ENCODE assay signal across 23 cellular contexts in genomic region chr14:23621932-23622495, GRCh38. TPM values are rescaled to one million over a fixed set of nuclear protein-coding genes. Genes with fewer than 3 reads are reported as not detected.
DNase-seq lines count a peak whose midpoint lies in the region; ATAC-seq and TF ChIP-seq lines count a peak whose summit lies in the region.
"Had no signal": no experiment of that assay in that cellular context is flagged by ENCODE, and none has a peak within 500 bp of the region (broad histone marks: within the 10 kb centered on the region; RNA-seq: fewer than 3 reads in every experiment).

No MANE protein-coding gene starts in this region.

- H3K27ac ChIP-seq in right atrium auricular region (no peak overlapping the region), right lobe of liver (no peak overlapping the region), upper lobe of right lung (no peak overlapping the region)
- H3K27ac ChIP-seq: A549; BLaER1 treated with 17β-estradiol and CSF1 and Interleukin-3, amounts not matched to agents 10 nM and 100 nM had no signal

- H3K27me3 ChIP-seq in right atrium auricular region (no peaks in the 10 kb centered on the region), right lobe of liver (no peaks in the 10 kb centered on the region), upper lobe of right lung (no peaks in the 10 kb centered on the region)
- H3K27me3 ChIP-seq: BE2C; BLaER1 treated with 17β-estradiol and CSF1 and Interleukin-3, amounts not matched to agents 10 nM and 100 nM had no signal

- no peak overlapping the region for H3K27ac Mint-ChIP-seq in progenitor cell of endocrine pancreas
- H3K27ac Mint-ChIP-seq: CD14-positive monocyte; CD4-positive, alpha-beta T cell; CD8-positive, alpha-beta memory T cell had no signal

- no peaks in the 10 kb centered on the region for H3K36me3 ChIP-seq in right atrium auricular region
- no peaks in the 10 kb centered on the region for H3K36me3 ChIP-seq in right lobe of liver
- H3K36me3 ChIP-seq in upper lobe of right lung = no peaks in the 10 kb centered on the region
- H3K36me3 ChIP-seq: BE2C; BLaER1 treated with 17β-estradiol and CSF1 and Interleukin-3, amounts not matched to agents 10 nM and 100 nM; HAP-1 had no signal

- TF ChIP-seq POLR2A in right lobe of liver (IDR thresholded peaks at IDR 0.05) = no peak

- no peak overlapping the region for H3K4me3 Mint-ChIP-seq in progenitor cell of endocrine pancreas (ENCODE audit: low read depth)
- H3K4me3 Mint-ChIP-seq: CD14-positive monocyte; CD4-positive, alpha-beta T cell; CD8-positive, alpha-beta memory T cell had no signal

- intact Hi-C loops in left cardiac atrium (cut with DNase I) (no loop called here), right lobe of liver (cut with DNase I) (no loop called here), upper lobe of right lung (cut with DNase I) (no loop called here)

- peaks cover 20% of the 10 kb centered on the region for H3K27me3 Mint-ChIP-seq in progenitor cell of endocrine pancreas

- no peaks in the 10 kb centered on the region for H3K4me1 Mint-ChIP-seq in progenitor cell of endocrine pancreas (ENCODE audit: low read depth)
- H3K4me1 Mint-ChIP-seq: CD14-positive monocyte; CD8-positive, alpha-beta memory T cell had no signal

- H3K4me1 ChIP-seq in right atrium auricular region (no peaks in the 10 kb centered on the region), right lobe of liver (peaks cover 0 to 30% (median 10%) of the 10 kb centered on the region in 4 donors), upper lobe of right lung (peaks cover 2% of the 10 kb centered on the region)
- H3K4me1 ChIP-seq: A549; BE2C; BLaER1 treated with 17β-estradiol and CSF1 and Interleukin-3, amounts not matched to agents 10 nM and 100 nM; HAP-1 had no signal

- DNase-seq in right atrium auricular region (ENCODE audit: low spot score) (peak; percentile 42), left cardiac atrium (no peak), left lobe of liver (ENCODE audit: low spot score) (no peak), right lobe of liver (no peak), upper lobe of right lung (no peak), progenitor cell of endocrine pancreas (ENCODE audit: low spot score, unreplicated experiment) (no peak)
- no peak for DNase-seq in stimulated activated CD8-positive, alpha-beta memory T cell treated with anti-CD3 and anti-CD28 coated beads, Interleukin-4, amount 100 ng/mL, for 48 hours
- DNase-seq: 8988T; ACHN; AML-193; BE2C; CD4-positive, alpha-beta T cell; CD8-positive, alpha-beta memory T cell; DMS53; DMS79 treated with DMSO at 0.1 percent for 48 hours; GF-D8; GOT3 had no signal

- no peak for ATAC-seq in left cardiac atrium
- ATAC-seq in left lobe of liver = peak; percentile 30
- peak in 3 of 4 donors; percentile 11 to 38 (median 18) for ATAC-seq in right lobe of liver
- peak; percentile 12 for ATAC-seq in upper lobe of right lung
- no peak for ATAC-seq in GM18870 (IDR thresholded peaks at IDR 0.05; ENCODE audit: unreplicated experiment)
- ATAC-seq: A549 had no signal

- no peak for TF ChIP-seq CTCF in right atrium auricular region (IDR thresholded peaks at IDR 0.05)
- TF ChIP-seq CTCF in right lobe of liver (IDR thresholded peaks at IDR 0.05) = no peak
- TF ChIP-seq CTCF in upper lobe of right lung (IDR thresholded peaks at IDR 0.05) = no peak
- TF ChIP-seq CTCF in progenitor cell of endocrine pancreas (IDR thresholded peaks at IDR 0.05; ENCODE audit: unreplicated experiment) = no peak

- H3K36me3 Mint-ChIP-seq in progenitor cell of endocrine pancreas (ENCODE audit: insufficient read depth) = no peaks in the 10 kb centered on the region
- H3K36me3 Mint-ChIP-seq: CD14-positive monocyte had no signal

- H3K9me3 Mint-ChIP-seq in progenitor cell of endocrine pancreas (ENCODE audit: low read depth) = peaks cover 21% of the 10 kb centered on the region

- WGBS in right lobe of liver (ENCODE audit: insufficient coverage, low coverage, low lambda C conversion rate, missing lambda C conversion rate) = 74% methylated on average over 3 of the region's 3 CpGs

- peaks cover 0 to 14% of the 10 kb centered on the region in 2 donors for H3K9me3 ChIP-seq in right atrium auricular region
- H3K9me3 ChIP-seq in right lobe of liver = peaks cover 0 to 7% (median 0%) of the 10 kb centered on the region in 4 donors
- H3K9me3 ChIP-seq in upper lobe of right lung = no peaks in the 10 kb centered on the region
- H3K9me3 ChIP-seq: BE2C had no signal

- H3K4me3 ChIP-seq in right atrium auricular region (no peak overlapping the region), right lobe of liver (no peak overlapping the region), upper lobe of right lung (no peak overlapping the region)
- H3K4me3 ChIP-seq: A549; BLaER1 treated with 17β-estradiol and CSF1 and Interleukin-3, amounts not matched to agents 10 nM and 100 nM; HAP-1 had no signal

RNA-seq across cellular contexts. Expression of gene DHRS2, which starts 14.2 kb away (rescaled TPM):
- total RNA-seq in right atrium auricular region (not detected), left cardiac atrium (not detected), left lobe of liver (6.2 TPM), right lobe of liver (10 to 100 TPM in 1 of 6 experiments, 1 to 10 TPM in 4, under 1 TPM in 1; 0.53 to 12.3 (median 4.2) TPM), upper lobe of right lung (0.61 TPM), progenitor cell of endocrine pancreas (0.77 and 0.89 TPM in 2 replicates)

RNA-seq across cellular contexts. Expression of gene JPH4, which starts 43.4 kb away (rescaled TPM):
- total RNA-seq in right atrium auricular region = under 1 TPM in 1 of 2 donors, not detected in 1; 0.39 TPM
- total RNA-seq in left cardiac atrium = under 1 TPM; 0.24 to 0.68 TPM
- total RNA-seq in left lobe of liver = 0.10 TPM
- total RNA-seq in right lobe of liver = under 1 TPM in 3 of 6 experiments, not detected in 3; 0.07 to 0.20 (median 0.19) TPM
- total RNA-seq in upper lobe of right lung = 6.2 TPM
- not detected in 2 replicates for total RNA-seq in progenitor cell of endocrine pancreas
- total RNA-seq: CD4-positive, alpha-beta T cell; G401 had no signal

RNA-seq across cellular contexts. Expression of gene AP1G2, which starts 54.4 kb away (rescaled TPM):
- 10 to 100 TPM in 1 of 2 donors, 1 to 10 TPM in 1; 6.6 to 18.8 TPM for total RNA-seq in right atrium auricular region
- total RNA-seq in left cardiac atrium = 10 to 100 TPM; 16.5 to 32.3 TPM
- total RNA-seq in left lobe of liver = 19.3 TPM
- 10 to 100 TPM; 13.6 to 25.9 (median 23.0) TPM for total RNA-seq in right lobe of liver
- total RNA-seq in upper lobe of right lung = 128 TPM
- total RNA-seq in progenitor cell of endocrine pancreas = 262 and 268 TPM in 2 replicates

Comparison
In these comparisons a context has a peak if more than half of its experiments do, and no peak if none do; other contexts are left out.
1. ATAC-seq: peak in left lobe of liver (single experiment), right lobe of liver (3 of 4) and upper lobe of right lung (single experiment); none in left cardiac atrium (0 of 2) and GM18870 (single experiment).